ENCODE assay signal across 10 cellular contexts in genomic region chr11:8917157-8917820, GRCh38. TPM values are rescaled to one million over a fixed set of nuclear protein-coding genes. Genes with fewer than 3 reads are reported as not detected.
DNase-seq lines count a peak whose midpoint lies in the region; ATAC-seq and TF ChIP-seq lines count a peak whose summit lies in the region.
"Had no signal": no experiment of that assay in that cellular context is flagged by ENCODE, and none has a peak within 500 bp of the region (broad histone marks: within the 10 kb centered on the region; RNA-seq: fewer than 3 reads in every experiment).

No MANE protein-coding gene starts in this region.

- peak overlapping the region in 1 of 2 experiments; percentile 73 for H3K4ac ChIP-seq in mesenchymal stem cell (ENCODE audit: low read depth in 1 of 2, low read length in 2 of 2)

- intact Hi-C loops in Right ventricle myocardium inferior (cut with DNase I): no loop called here
- intact Hi-C loops in cardiac septum (cut with DNase I): loop anchor here (5.0 kb wide), 1 partner anchor 220 kb away; no protein-coding TSS in a partner anchor
- intact Hi-C loops in aorta (cut with DNase I): loop anchor here in 1 of 2 donors (5.0 kb wide), 1 partner anchor 45 kb away; the partner anchor contains the start of gene TMEM9B

- peak overlapping the region; percentile 49 for H3K4me2 ChIP-seq in mesenchymal stem cell (ENCODE audit: low read length, poor library complexity, severe bottlenecking)

- WGBS in mesenchymal stem cell: 26% methylated on average over 4 of the region's 5 CpGs
- WGBS in aorta, 2 donors: 3 to 10% methylated on average over 5 of the region's 5 CpGs

- H2BK15ac ChIP-seq in mesenchymal stem cell (ENCODE audit: low read depth, poor library complexity, severe bottlenecking): no peak overlapping the region

- H2BK12ac ChIP-seq in mesenchymal stem cell (ENCODE audit: low read length in 2 of 2): peak overlapping the region in 1 of 2 experiments; percentile 38

- H2AFZ ChIP-seq in mesenchymal stem cell (ENCODE audit: low read depth, low read length): no peak overlapping the region

- H3K4me3 ChIP-seq in coronary artery: peak overlapping the region; percentile 13
- H3K4me3 ChIP-seq in mesenchymal stem cell (ENCODE audit: insufficient read depth in 1 of 2, low read depth in 1 of 2, low read length in 2 of 2): peak overlapping the region in 1 of 2 experiments; percentile 45
- H3K4me3 ChIP-seq in aorta (ENCODE audit: low read length in 2 of 2): no peak overlapping the region
- no peak overlapping the region for H3K4me3 ChIP-seq in Peyer's patch

- peaks cover 7% of the 10 kb centered on the region for H3K79me1 ChIP-seq in mesenchymal stem cell (replicated peaks; ENCODE audit: low read length, poor library complexity, severe bottlenecking)

- H3K27ac ChIP-seq in coronary artery (peak overlapping the region; percentile 36 to 85), mesenchymal stem cell (ENCODE audit: low read length, poor library complexity, severe bottlenecking) (peak overlapping the region; percentile 98), aorta (ENCODE audit: low read depth in 1 of 2, low read length in 2 of 2) (peak overlapping the region; percentile 5 to 91), Peyer's patch (peak overlapping the region in 1 of 4 donors; percentile 55)

- TF ChIP-seq CTCF in coronary artery (IDR thresholded peaks at IDR 0.05): no peak
- TF ChIP-seq CTCF in Peyer's patch (IDR thresholded peaks at IDR 0.05): no peak

- peak overlapping the region; percentile 75 for H3K9ac ChIP-seq in mesenchymal stem cell (ENCODE audit: low read length)

- H4K8ac ChIP-seq in mesenchymal stem cell (ENCODE audit: low read length): no peak overlapping the region

- peaks cover 10% of the 10 kb centered on the region for H3K4me1 ChIP-seq in mesenchymal stem cell (ENCODE audit: control insufficient read depth, insufficient read depth, low read depth, low read length)
- peaks cover 0 to 11% of the 10 kb centered on the region in 2 donors for H3K4me1 ChIP-seq in aorta (ENCODE audit: control insufficient read depth in 1 of 2, insufficient read depth in 2 of 2, low read length in 2 of 2)
- H3K4me1 ChIP-seq in Peyer's patch: peaks cover 0 to 18% (median 0%) of the 10 kb centered on the region in 4 donors

- H2BK5ac ChIP-seq in mesenchymal stem cell (ENCODE audit: low read depth, low read length, poor library complexity, severe bottlenecking): peak overlapping the region; percentile 48

- ATAC-seq in Right ventricle myocardium inferior (peak; percentile 41), aorta (ENCODE audit: low FRiP score) (no peak)

- TF ChIP-seq POLR2A in Peyer's patch (IDR thresholded peaks at IDR 0.05) (no peak), erythroblast (IDR thresholded peaks at IDR 0.05; ENCODE audit: low read length) (no peak)

- no peak overlapping the region for H3K23ac ChIP-seq in mesenchymal stem cell (ENCODE audit: low read length in 2 of 2)

- no peak overlapping the region for H3K14ac ChIP-seq in mesenchymal stem cell (ENCODE audit: low read length in 2 of 2)

- H3K36me3 ChIP-seq in mesenchymal stem cell (ENCODE audit: control insufficient read depth in 1 of 2, insufficient read depth in 2 of 2, low read depth in 1 of 2, low read length in 2 of 2) (peaks cover 16 to 76% of the 10 kb centered on the region in 2 experiments), aorta (ENCODE audit: control insufficient read depth in 1 of 2, insufficient read depth in 2 of 2, low read length in 1 of 2) (peaks cover 0 to 5% of the 10 kb centered on the region in 2 donors), Peyer's patch (peaks cover 0 to 50% (median 0%) of the 10 kb centered on the region in 3 donors)

- no peaks in the 10 kb centered on the region for H3K9me3 ChIP-seq in mesenchymal stem cell (ENCODE audit: control insufficient read depth, low read length)
- H3K9me3 ChIP-seq in aorta (ENCODE audit: control insufficient read depth, low read length): no peaks in the 10 kb centered on the region
- no peaks in the 10 kb centered on the region for H3K9me3 ChIP-seq in Peyer's patch

- H2BK120ac ChIP-seq in mesenchymal stem cell (ENCODE audit: low read depth, low read length): no peak overlapping the region

- DNase-seq in Right ventricle myocardium inferior (ENCODE audit: missing footprints) (no peak), cardiac septum (ENCODE audit: low spot score) (no peak), coronary artery (ENCODE audit: low spot score) (peak; percentile 12), mesenchymal stem cell (peak; percentile 77), aorta (peak; percentile 67 to 82), Peyer's patch (no peak), T1000 (lab: John Stamatoyannopoulos, UW) (no peak), erythroblast (lab: John Stamatoyannopoulos, UW) (no peak)
- DNase-seq: activated CD4-positive, alpha-beta T cell treated with anti-CD3 and anti-CD28 coated beads, Interleukin-2, amount 50 U/mL, for 1 hour; NCI-H1105 had no signal

- no peak overlapping the region for H2AK5ac ChIP-seq in mesenchymal stem cell (ENCODE audit: low read length, severe bottlenecking)

- no peak overlapping the region for H3K18ac ChIP-seq in mesenchymal stem cell (ENCODE audit: low read depth in 1 of 2, low read length in 2 of 2)

- H4K91ac ChIP-seq in mesenchymal stem cell (ENCODE audit: low read length): no peak overlapping the region

- H3K27me3 ChIP-seq in mesenchymal stem cell (ENCODE audit: control insufficient read depth in 1 of 2, insufficient read depth in 1 of 2, low read length in 2 of 2): no peaks in the 10 kb centered on the region
- H3K27me3 ChIP-seq in aorta (ENCODE audit: control insufficient read depth in 1 of 2, insufficient read depth in 2 of 2, low read length in 1 of 2): no peaks in the 10 kb centered on the region
- no peaks in the 10 kb centered on the region for H3K27me3 ChIP-seq in Peyer's patch

RNA-seq across cellular contexts. Expression of gene AKIP1, which starts 6.3 kb away (rescaled TPM):
- total RNA-seq in Right ventricle myocardium inferior (23.3 TPM), cardiac septum (28.1 TPM), aorta (10 to 100 TPM; 15.6 to 25.3 TPM), Peyer's patch (10 to 100 TPM in 2 of 4 donors, 1 to 10 TPM in 2; 8.6 to 21.7 (median 12.5) TPM)
- 31.4 TPM for polyA plus RNA-seq in mesenchymal stem cell (2013, experiment 1 of 2)
- 30.7 TPM for polyA plus RNA-seq in mesenchymal stem cell (2013, experiment 2 of 2)
- 10 to 100 TPM; 36.1 to 52.2 TPM for polyA plus RNA-seq in aorta

RNA-seq across cellular contexts. Expression of gene C11orf16, which starts 15.5 kb away (rescaled TPM):
- total RNA-seq in Right ventricle myocardium inferior (not detected), cardiac septum (not detected), aorta (not detected), Peyer's patch (not detected)
- polyA plus RNA-seq in mesenchymal stem cell (2013, experiment 1 of 2): not detected
- not detected for polyA plus RNA-seq in mesenchymal stem cell (2013, experiment 2 of 2)
- polyA plus RNA-seq in aorta: not detected

RNA-seq across cellular contexts. Expression of gene ASCL3, which starts 25.5 kb away (rescaled TPM):
- total RNA-seq in Right ventricle myocardium inferior (not detected), cardiac septum (not detected), aorta (not detected), Peyer's patch (not detected)
- not detected for polyA plus RNA-seq in mesenchymal stem cell (2013, experiment 1 of 2)
- polyA plus RNA-seq in mesenchymal stem cell (2013, experiment 2 of 2): not detected
- polyA plus RNA-seq in aorta: not detected

RNA-seq across cellular contexts. Expression of gene TMEM9B, which starts 47.0 kb away (rescaled TPM):
- total RNA-seq in Right ventricle myocardium inferior: 46.1 TPM
- 43.7 TPM for total RNA-seq in cardiac septum
- polyA plus RNA-seq in mesenchymal stem cell (2013, experiment 1 of 2): 40.0 TPM
- 39.1 TPM for polyA plus RNA-seq in mesenchymal stem cell (2013, experiment 2 of 2)
- 10 to 100 TPM; 23.6 to 26.0 TPM for total RNA-seq in aorta
- polyA plus RNA-seq in aorta: 10 to 100 TPM; 20.8 to 28.7 TPM
- total RNA-seq in Peyer's patch: 10 to 100 TPM; 23.1 to 84.2 (median 53.6) TPM

Comparison
In these comparisons a context has a peak if more than half of its experiments do, and no peak if none do; other contexts are left out.
1. DNase-seq: peak in coronary artery (single experiment), mesenchymal stem cell (single experiment) and aorta (2 of 2); none in Right ventricle myocardium inferior (single experiment), cardiac septum (single experiment), Peyer's patch (0 of 3), T1000 (single experiment) and erythroblast (0 of 2).